ENCODE assay signal across 13 cellular contexts in the genomic region with DNA sequence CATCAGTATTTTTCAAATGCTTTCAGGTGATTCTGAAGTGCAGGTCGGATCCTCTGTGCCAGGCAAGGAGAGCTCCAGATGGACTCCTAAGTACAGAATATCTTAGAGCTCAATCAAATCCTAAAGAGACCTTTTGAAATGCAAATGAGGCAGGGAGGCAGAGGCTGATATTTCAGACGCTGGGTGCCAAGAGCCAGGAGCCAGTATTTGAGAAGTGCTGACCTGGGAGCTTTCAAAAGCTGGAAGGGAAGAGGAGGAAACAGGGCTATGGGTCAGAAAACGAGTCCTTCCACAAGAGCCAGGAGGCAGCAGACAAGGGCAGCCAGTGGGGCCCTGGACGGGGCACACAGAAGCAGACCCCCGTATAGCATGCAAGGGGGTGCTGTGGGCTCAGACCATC. TPM values are rescaled to one million over a fixed set of nuclear protein-coding genes. Genes with fewer than 3 reads are reported as not detected.
A peak's percentile ranks its signal among the peaks of the same experiment; 100 is the strongest.
DNase-seq lines count a peak whose midpoint lies in the region; TF ChIP-seq lines count a peak whose summit lies in the region.
"Had no signal": no experiment of that assay in that cellular context is flagged by ENCODE, and none has a peak within 500 bp of the region (broad histone marks: within the 10 kb centered on the region; RNA-seq: fewer than 3 reads in every experiment).

No MANE protein-coding gene starts in this region.

- H3K4ac ChIP-seq in neuronal stem cell (ENCODE audit: low read length), result no peak overlapping the region

- intact Hi-C loops in dorsolateral prefrontal cortex (cut with DNase I) (loop anchor here (5.0 to 10.0 kb wide), 2 partner anchors 43 to 45 kb away; a partner anchor contains a TSS), OCI-LY7 (cut with micrococcal nuclease; ENCODE audit: unreplicated experiment) (no loop called here)
- intact Hi-C loops in activated CD4-positive, alpha-beta T cell treated with anti-CD3 and anti-CD28 coated beads, Interleukin-2, amount 10 ng/mL, durations not matched to agents 24 days and 14 days (cut with micrococcal nuclease), result no loop called here

- H3K4me1 ChIP-seq in neuronal stem cell (ENCODE audit: control insufficient read depth in 2 of 2, insufficient read depth in 1 of 2, low read depth in 1 of 2, low read length in 2 of 2), result peaks cover 5 to 12% of the 10 kb centered on the region in 2 donors
- H3K4me1 ChIP-seq in OCI-LY7 (ENCODE audit: insufficient read depth, low read length, poor library complexity, severe bottlenecking), result peaks cover 3% of the 10 kb centered on the region

- no peak overlapping the region for H4K91ac ChIP-seq in neuronal stem cell (ENCODE audit: low read depth, low read length, poor library complexity)

- H2BK15ac ChIP-seq in neuronal stem cell (ENCODE audit: low read length), result no peak overlapping the region

- H3K4me2 ChIP-seq in neuronal stem cell (ENCODE audit: insufficient read depth, low read length, poor library complexity, severe bottlenecking) (no peak overlapping the region), OCI-LY7 (ENCODE audit: low read length) (no peak overlapping the region)

- no peak overlapping the region for H3K14ac ChIP-seq in neuronal stem cell (ENCODE audit: low read length)

- H2BK5ac ChIP-seq in neuronal stem cell (ENCODE audit: low read length), result peak overlapping the region; percentile 43

- H2BK12ac ChIP-seq in neuronal stem cell (ENCODE audit: low read length), result no peak overlapping the region

- H3K4me3 ChIP-seq in dorsolateral prefrontal cortex, result no peak overlapping the region
- H3K4me3 ChIP-seq in neuronal stem cell (ENCODE audit: low read length in 2 of 2), result no peak overlapping the region
- H3K4me3 ChIP-seq in OCI-LY7 (ENCODE audit: low read depth, low read length, poor library complexity, severe bottlenecking), result no peak overlapping the region

- H3K9me3 ChIP-seq in neuronal stem cell (replicated peaks in 1 of 2; ENCODE audit: control insufficient read depth in 2 of 2, insufficient read depth in 1 of 2, low read depth in 1 of 2, low read length in 2 of 2), result peaks cover 0 to 3% of the 10 kb centered on the region in 2 donors
- H3K9me3 ChIP-seq in OCI-LY7 (ENCODE audit: low read length), result no peaks in the 10 kb centered on the region

- BruUV-seq in OCI-LY7 (replicated peaks; lab: Mats Ljungman, UMichigan), result no TSS peak

- H3K9me3 Mint-ChIP-seq in activated CD4-positive, alpha-beta T cell treated with anti-CD3 and anti-CD28 coated beads, Interleukin-2, amount 10 ng/mL, durations not matched to agents 24 days and 14 days, result no peaks in the 10 kb centered on the region
- H3K9me3 Mint-ChIP-seq: CD8-positive, alpha-beta memory T cell had no signal

- H3K18ac ChIP-seq in neuronal stem cell (ENCODE audit: low read length), result peak overlapping the region; percentile 63

- no peaks in the 10 kb centered on the region for H3K9me2 ChIP-seq in OCI-LY7 (ENCODE audit: insufficient read depth, low read length)

- no peak overlapping the region for H2BK120ac ChIP-seq in neuronal stem cell (ENCODE audit: low read depth, low read length)

- no peak overlapping the region for H3K4me3 Mint-ChIP-seq in activated CD4-positive, alpha-beta T cell treated with anti-CD3 and anti-CD28 coated beads, Interleukin-2, amount 10 ng/mL, durations not matched to agents 24 days and 14 days
- H3K4me3 Mint-ChIP-seq: CD8-positive, alpha-beta memory T cell had no signal

- no peak overlapping the region for H2AFZ ChIP-seq in neuronal stem cell (ENCODE audit: low read length)
- H2AFZ ChIP-seq in OCI-LY7 (ENCODE audit: low read length), result no peak overlapping the region

- H3K23ac ChIP-seq in neuronal stem cell (ENCODE audit: low read depth, low read length, poor library complexity), result no peak overlapping the region

- CTCF ChIA-PET in OCI-LY7 (lab: Charles Lee; ENCODE audit: unreplicated experiment), result no interaction called here

- no peaks in the 10 kb centered on the region for H3K79me2 ChIP-seq in OCI-LY7 (ENCODE audit: insufficient read depth, low read depth, low read length)

- H4K20me1 ChIP-seq in OCI-LY7 (ENCODE audit: insufficient read depth, low read length), result no peaks in the 10 kb centered on the region

- no peak overlapping the region for H3K27ac Mint-ChIP-seq in activated CD4-positive, alpha-beta T cell treated with anti-CD3 and anti-CD28 coated beads, Interleukin-2, amount 10 ng/mL, durations not matched to agents 24 days and 14 days

- no peaks in the 10 kb centered on the region for H3K4me1 Mint-ChIP-seq in activated CD4-positive, alpha-beta T cell treated with anti-CD3 and anti-CD28 coated beads, Interleukin-2, amount 10 ng/mL, durations not matched to agents 24 days and 14 days
- H3K4me1 Mint-ChIP-seq: CD8-positive, alpha-beta memory T cell had no signal

- H3K36me3 Mint-ChIP-seq in activated CD4-positive, alpha-beta T cell treated with anti-CD3 and anti-CD28 coated beads, Interleukin-2, amount 10 ng/mL, durations not matched to agents 24 days and 14 days (ENCODE audit: low read depth), result no peaks in the 10 kb centered on the region
- H3K36me3 Mint-ChIP-seq: CD8-positive, alpha-beta memory T cell had no signal

- H3K27ac ChIP-seq in dorsolateral prefrontal cortex (peak overlapping the region in 55 of 59 donors; percentile 2 to 93 (median 73)), neuronal stem cell (replicated peaks; ENCODE audit: low read length) (peak overlapping the region; percentile 25), OCI-LY7 (ENCODE audit: low read depth, low read length, poor library complexity, severe bottlenecking) (no peak overlapping the region)
- H3K27ac ChIP-seq: brain microvascular endothelial cell had no signal

- peak; percentile 80 for DNase-seq in DMS79 (lab: John Stamatoyannopoulos, UW)
- peak; percentile 75 for DNase-seq in NCI-H187 treated with DMSO at 0.1 percent for 48 hours (lab: John Stamatoyannopoulos, UW)
- no peak for DNase-seq in dorsolateral prefrontal cortex
- DNase-seq in neuronal stem cell (ENCODE audit: low spot score), result no peak
- DNase-seq in NCI-H1930 (lab: John Stamatoyannopoulos, UW), result no peak
- DNase-seq in SHP77 treated with DMSO at 0.1 percent for 48 hours (lab: John Stamatoyannopoulos, UW), result no peak
- DNase-seq in activated CD4-positive, alpha-beta T cell treated with anti-CD3 and anti-CD28 coated beads, Interleukin-2, amount 10 ng/mL, durations not matched to agents 24 days and 14 days, result no peak
- DNase-seq in OCI-LY7 (ENCODE audit: low spot score), result no peak
- DNase-seq: brain microvascular endothelial cell; CD8-positive, alpha-beta memory T cell; NCI-H774; right cardiac atrium had no signal

- peaks cover 2% of the 10 kb centered on the region for H3K79me1 ChIP-seq in neuronal stem cell (ENCODE audit: low read depth, low read length)

- no peak overlapping the region for H4K8ac ChIP-seq in neuronal stem cell (ENCODE audit: low read depth, low read length)

- POLR2A ChIA-PET in OCI-LY7 (lab: Charles Lee), result interaction anchor here (0.7 kb wide), 1 partner anchor 56 kb away, joined by 6 read pairs; no protein-coding TSS in a partner anchor

- no peak overlapping the region for H3K9ac ChIP-seq in neuronal stem cell (ENCODE audit: low read depth, low read length, poor library complexity)

- H3K27me3 ChIP-seq in dorsolateral prefrontal cortex (no peaks in the 10 kb centered on the region), neuronal stem cell (ENCODE audit: control insufficient read depth in 3 of 3, insufficient read depth in 3 of 3, low read depth in 1 of 3, low read length in 3 of 3) (no peaks in the 10 kb centered on the region)
- H3K27me3 ChIP-seq: brain microvascular endothelial cell had no signal

- TF ChIP-seq CTCF in dorsolateral prefrontal cortex (IDR thresholded peaks at IDR 0.05 in 54 of 56, conservative IDR thresholded peaks at IDR 0.05 in 2 of 56; ENCODE audit: low read depth in 1 of 56, partially characterized antibody in 56 of 56), result no peak
- TF ChIP-seq CTCF in OCI-LY7 (conservative IDR thresholded peaks at IDR 0.05; ENCODE audit: low read length), result no peak

- WGBS in neuronal stem cell (ENCODE audit: extremely low coverage in 2 of 2, insufficient read length in 2 of 2, insufficient replicate concordance in 1 of 2), 2 donors, result no CpG with 5 or more reads among the region's 5 CpGs

- H3K27me3 Mint-ChIP-seq in activated CD4-positive, alpha-beta T cell treated with anti-CD3 and anti-CD28 coated beads, Interleukin-2, amount 10 ng/mL, durations not matched to agents 24 days and 14 days, result peaks cover 6% of the 10 kb centered on the region

- H3K36me3 ChIP-seq in neuronal stem cell (replicated peaks in 1 of 2; ENCODE audit: control insufficient read depth in 2 of 2, insufficient read depth in 2 of 2, low read length in 2 of 2) (peaks cover 31 to 87% of the 10 kb centered on the region in 2 donors), OCI-LY7 (ENCODE audit: insufficient read depth, low read length) (0 out of 2 replicates have a peak, but pooled peaks cover 6% of the 10 kb centered on the region)

- H2AK5ac ChIP-seq in neuronal stem cell (ENCODE audit: low read depth, low read length), result no peak overlapping the region

RNA-seq across cellular contexts. Expression of a gene that starts 46.1 kb away (rescaled TPM):
- total RNA-seq in dorsolateral prefrontal cortex, result 10 to 100 TPM in 38 of 120 experiments, 1 to 10 TPM in 82; 4.1 to 15.2 (median 8.6) TPM
- 22.4 TPM for polyA plus RNA-seq in neuronal stem cell (2013, experiment 1 of 2)
- 23.0 TPM for polyA plus RNA-seq in neuronal stem cell (2013, experiment 2 of 2)
- total RNA-seq in activated CD4-positive, alpha-beta T cell treated with anti-CD3 and anti-CD28 coated beads, Interleukin-2, amount 10 ng/mL, durations not matched to agents 24 days and 14 days, result 23.8 and 24.5 TPM in 2 replicates
- total RNA-seq in OCI-LY7 (2014; rRNA removed; shearing (Covaris generic)), result 37.6 and 38.3 TPM in 2 replicates
- total RNA-seq in OCI-LY7 (2022), result 33.0 and 36.8 TPM in 2 replicates

RNA-seq across cellular contexts. Expression of a gene that starts 56.3 kb away (rescaled TPM):
- total RNA-seq in dorsolateral prefrontal cortex (under 1 TPM in 4 of 120 experiments, not detected in 116; 0.32 to 0.57 (median 0.38) TPM), OCI-LY7 (2022) (not detected in 2 replicates)
- polyA plus RNA-seq in neuronal stem cell (2013, experiment 1 of 2), result 0.99 TPM
- 1.00 TPM for polyA plus RNA-seq in neuronal stem cell (2013, experiment 2 of 2)
- not detected in 2 replicates for total RNA-seq in activated CD4-positive, alpha-beta T cell treated with anti-CD3 and anti-CD28 coated beads, Interleukin-2, amount 10 ng/mL, durations not matched to agents 24 days and 14 days
- total RNA-seq in OCI-LY7 (2014; rRNA removed; shearing (Covaris generic)), result 0.18 TPM in 1 of 2 replicates, not detected in the other
- total RNA-seq: CD8-positive, alpha-beta memory T cell; right cardiac atrium; T-helper 1 cell treated with Interleukin-12 subunit alpha and Interleukin-12 subunit beta and Interleukin-4 antibody, amounts not matched to agents 30 ng/mL and 1 ng/mL, for 36 hours had no signal

Comparison
In these comparisons a context has a peak if more than half of its experiments do, and no peak if none do; other contexts are left out.
1. DNase-seq: peak in DMS79 (single experiment) and NCI-H187 treated with DMSO at 0.1 percent for 48 hours (single experiment); none in dorsolateral prefrontal cortex (0 of 10), neuronal stem cell (single experiment), NCI-H1930 (0 of 2), SHP77 treated with DMSO at 0.1 percent for 48 hours (single experiment), activated CD4-positive, alpha-beta T cell treated with anti-CD3 and anti-CD28 coated beads, Interleukin-2, amount 10 ng/mL, durations not matched to agents 24 days and 14 days (single experiment) and OCI-LY7 (single experiment).
2. intact Hi-C loops: an anchor here in dorsolateral prefrontal cortex (5.0 to 10.0 kb wide); none called in activated CD4-positive, alpha-beta T cell treated with anti-CD3 and anti-CD28 coated beads, Interleukin-2, amount 10 ng/mL, durations not matched to agents 24 days and 14 days and OCI-LY7.